ENCODE assay signal across 9 cellular contexts in the genomic region with DNA sequence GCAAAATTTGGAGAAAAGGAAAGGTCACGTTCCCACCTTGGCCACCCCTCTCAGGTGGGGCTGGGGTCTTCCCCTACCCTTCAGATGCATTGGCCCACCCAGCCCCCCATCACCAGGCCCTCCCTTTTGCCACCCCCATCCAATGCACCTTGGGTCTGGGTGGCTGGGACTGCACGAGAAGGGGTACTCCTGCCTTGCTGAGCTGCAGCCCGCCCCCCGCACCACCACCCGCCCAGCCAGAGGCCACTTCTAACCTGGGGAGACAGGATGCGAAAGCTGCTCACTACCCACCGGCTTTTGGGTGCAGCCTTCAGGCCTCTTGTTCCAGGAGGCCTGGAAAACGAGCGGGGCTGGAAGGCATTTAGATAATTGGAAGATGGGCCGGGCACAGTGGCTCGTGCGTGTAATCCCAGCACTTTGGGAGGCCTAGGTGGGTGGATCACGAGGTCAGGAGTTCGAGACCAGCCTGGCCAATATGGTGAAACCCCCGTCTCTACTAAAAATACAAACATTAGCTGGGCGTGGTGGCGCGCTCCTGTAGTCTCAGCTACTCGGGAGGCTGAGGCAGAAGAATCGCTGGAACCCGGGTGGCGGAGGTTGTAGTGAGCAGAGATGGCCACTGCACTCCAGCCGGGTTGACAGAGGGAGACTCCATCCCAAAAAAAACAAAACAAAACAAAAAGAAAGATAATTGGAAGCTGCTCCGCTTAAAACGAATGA. TPM values are rescaled to one million over a fixed set of nuclear protein-coding genes. Genes with fewer than 3 reads are reported as not detected.
DNase-seq lines count a peak whose midpoint lies in the region; ATAC-seq and TF ChIP-seq lines count a peak whose summit lies in the region.
"Had no signal": no experiment of that assay in that cellular context is flagged by ENCODE, and none has a peak within 500 bp of the region (broad histone marks: within the 10 kb centered on the region; RNA-seq: fewer than 3 reads in every experiment).

No MANE protein-coding gene starts in this region.

- DNase-seq in Caco-2 (no peak), RWPE2 (ENCODE audit: low spot score) (no peak), fibroblast of lung (ENCODE audit: low read depth in 2 of 2) (no peak), retinal pigment epithelial cell (ENCODE audit: low read depth) (no peak), NCI-H1694 (lab: John Stamatoyannopoulos, UW) (no peak), head of caudate nucleus (no peak)

- no peak overlapping the region for H2AFZ ChIP-seq in fibroblast of lung (ENCODE audit: low read length)

- no peaks in the 10 kb centered on the region for H3K9me3 Mint-ChIP-seq in Caco-2 (ENCODE audit: unreplicated experiment)

- H3K4me3 ChIP-seq in Caco-2 (ENCODE audit: low read depth, low read length) (no peak overlapping the region), RWPE2 (ENCODE audit: severe bottlenecking) (no peak overlapping the region), fibroblast of lung (replicated peaks in 1 of 4; ENCODE audit: control extremely low read depth in 1 of 4, insufficient read depth in 1 of 4, low read depth in 3 of 4, low read length in 4 of 4) (peak overlapping the region in 3 of 4 experiments; percentile 73 to 95 (median 82)), retinal pigment epithelial cell (ENCODE audit: low read length) (peak overlapping the region; percentile 77)

- H3K9ac ChIP-seq in fibroblast of lung (ENCODE audit: insufficient read depth, low read length) = peak overlapping the region; percentile 89

- no peaks in the 10 kb centered on the region for H3K9me3 ChIP-seq in Caco-2
- no peaks in the 10 kb centered on the region for H3K9me3 ChIP-seq in RWPE2 (ENCODE audit: severe bottlenecking)
- no peaks in the 10 kb centered on the region for H3K9me3 ChIP-seq in fibroblast of lung (ENCODE audit: control insufficient read depth, insufficient read depth, low read depth, low read length)
- H3K9me3 ChIP-seq: mucosa of descending colon had no signal

- peaks cover 6% of the 10 kb centered on the region for H3K36me3 ChIP-seq in Caco-2 (ENCODE audit: control insufficient read depth, insufficient read depth, low read length)
- H3K36me3 ChIP-seq in RWPE2 (ENCODE audit: low read depth) = peaks cover 31% of the 10 kb centered on the region
- peaks cover 9% of the 10 kb centered on the region for H3K36me3 ChIP-seq in fibroblast of lung (ENCODE audit: control insufficient read depth, insufficient read depth, low read length)

- peaks cover 6% of the 10 kb centered on the region for H3K36me3 Mint-ChIP-seq in Caco-2 (ENCODE audit: insufficient read depth, unreplicated experiment)

- H3K4me1 Mint-ChIP-seq in Caco-2 (ENCODE audit: low read depth, unreplicated experiment) = peaks cover 16% of the 10 kb centered on the region

- peaks cover 35% of the 10 kb centered on the region for H3K79me2 ChIP-seq in fibroblast of lung (ENCODE audit: control insufficient read depth, insufficient read depth, low read length)

- peak overlapping the region; percentile 84 for H3K4me3 Mint-ChIP-seq in Caco-2 (ENCODE audit: unreplicated experiment)

- POLR2A ChIA-PET in Caco-2 (lab: Charles Lee) = interaction anchor here (1.8 kb wide), 1 partner anchor 27 kb away, joined by 11 read pairs; a partner anchor contains a TSS

- intact Hi-C loops in Caco-2 (cut with micrococcal nuclease; ENCODE audit: unreplicated experiment) (no loop called here), head of caudate nucleus (cut with DNase I) (no loop called here)

- ATAC-seq in RWPE2 (ENCODE audit: low read depth) (no peak), GM18868 (IDR thresholded peaks at IDR 0.05; ENCODE audit: unreplicated experiment) (no peak), HG02678 (IDR thresholded peaks at IDR 0.05; ENCODE audit: unreplicated experiment) (no peak)

- CTCF ChIA-PET in Caco-2 (lab: Charles Lee) = interaction anchor here (0.7 kb wide), 1 partner anchor 13 kb away, joined by 3 read pairs; no protein-coding TSS in a partner anchor

- no peak overlapping the region for H3K27ac Mint-ChIP-seq in Caco-2 (ENCODE audit: unreplicated experiment)

- TF ChIP-seq CTCF in Caco-2 (IDR thresholded peaks at IDR 0.05; ENCODE audit: insufficient read depth in 1 of 2, low read depth in 1 of 2, low read length in 1 of 2, severe bottlenecking in 1 of 2, unreplicated experiment in 1 of 2) (no peak), RWPE2 (IDR thresholded peaks at IDR 0.05; ENCODE audit: poor library complexity, severe bottlenecking) (no peak), fibroblast of lung (conservative IDR thresholded peaks at IDR 0.05 in 1 of 2, IDR thresholded peaks at IDR 0.05 in 1 of 2; ENCODE audit: low read depth in 1 of 2, low read length in 2 of 2) (no peak), retinal pigment epithelial cell (conservative IDR thresholded peaks at IDR 0.05; ENCODE audit: low read depth, low read length) (no peak)

- no peaks in the 10 kb centered on the region for H3K27me3 ChIP-seq in Caco-2 (replicated peaks; ENCODE audit: control insufficient read depth, insufficient read depth, low read length)
- H3K27me3 ChIP-seq in RWPE2 (ENCODE audit: insufficient read depth, poor library complexity, severe bottlenecking) = no peaks in the 10 kb centered on the region
- H3K27me3 ChIP-seq in fibroblast of lung (ENCODE audit: control insufficient read depth, insufficient read depth, low read length) = no peaks in the 10 kb centered on the region

- H3K27ac ChIP-seq in RWPE2 (ENCODE audit: poor library complexity, severe bottlenecking) = peak overlapping the region; percentile 74
- H3K27ac ChIP-seq in fibroblast of lung (ENCODE audit: insufficient read depth, low read length) = peak overlapping the region; percentile 97

- peak overlapping the region; percentile 83 for H3K4me2 ChIP-seq in fibroblast of lung (ENCODE audit: extremely low read depth, insufficient read depth, low read length)

- H3K4me1 ChIP-seq in Caco-2 = peaks cover 28% of the 10 kb centered on the region
- peaks cover 11% of the 10 kb centered on the region for H3K4me1 ChIP-seq in RWPE2 (ENCODE audit: insufficient read depth, poor library complexity, severe bottlenecking)
- peaks cover 16% of the 10 kb centered on the region for H3K4me1 ChIP-seq in fibroblast of lung (ENCODE audit: control insufficient read depth, extremely low read depth, insufficient read depth, low read length)

- no peaks in the 10 kb centered on the region for H4K20me1 ChIP-seq in fibroblast of lung (ENCODE audit: control insufficient read depth, extremely low read depth, insufficient read depth, low read length)

- no TSS peak for BruUV-seq in Caco-2 (replicated peaks; lab: Mats Ljungman, UMichigan)

- H3K27me3 Mint-ChIP-seq in Caco-2 (ENCODE audit: insufficient read depth, unreplicated experiment) = no peaks in the 10 kb centered on the region

RNA-seq across cellular contexts. Expression of a gene that starts 1.2 kb away (rescaled TPM):
- total RNA-seq in Caco-2 (2022) (59.0 and 66.7 TPM in 2 replicates), fibroblast of lung (49.3 and 62.1 TPM in 2 replicates)
- polyA plus RNA-seq in fibroblast of lung = 38.2 and 86.1 TPM in 2 replicates
- 51.8 and 121 TPM in 2 replicates for polyA plus RNA-seq in fibroblast of lung (2012)
- polyA minus RNA-seq in fibroblast of lung (ENCODE audit: low replicate concordance) = 88.0 and 238 TPM in 2 replicates

RNA-seq across cellular contexts. Expression of a gene that starts 8.3 kb away (rescaled TPM):
- total RNA-seq in Caco-2 (2022) (72.7 and 84.3 TPM in 2 replicates), fibroblast of lung (106 TPM in 2 replicates)
- 32.6 and 52.7 TPM in 2 replicates for polyA plus RNA-seq in fibroblast of lung
- 71.6 and 118 TPM in 2 replicates for polyA plus RNA-seq in fibroblast of lung (2012)
- 78.5 and 104 TPM in 2 replicates for polyA minus RNA-seq in fibroblast of lung (ENCODE audit: low replicate concordance)

RNA-seq across cellular contexts. Expression of a gene that starts 13.6 kb away (rescaled TPM):
- total RNA-seq in Caco-2 (2022) = not detected in 2 replicates
- total RNA-seq in fibroblast of lung = under 0.01 and 0.17 TPM in 2 replicates
- 0.06 and 0.07 TPM in 2 replicates for polyA plus RNA-seq in fibroblast of lung
- polyA plus RNA-seq in fibroblast of lung (2012) = 0.09 and 0.10 TPM in 2 replicates
- polyA minus RNA-seq in fibroblast of lung (ENCODE audit: low replicate concordance) = not detected in 2 replicates

RNA-seq across cellular contexts. Expression of a gene that starts 25.5 kb away (rescaled TPM):
- 14.9 and 17.3 TPM in 2 replicates for total RNA-seq in Caco-2 (2022)
- total RNA-seq in fibroblast of lung = 10.0 and 17.8 TPM in 2 replicates
- 11.8 and 12.2 TPM in 2 replicates for polyA plus RNA-seq in fibroblast of lung
- polyA plus RNA-seq in fibroblast of lung (2012) = 18.1 and 21.4 TPM in 2 replicates
- polyA minus RNA-seq in fibroblast of lung (ENCODE audit: low replicate concordance) = 64.9 and 68.7 TPM in 2 replicates

RNA-seq across cellular contexts. Expression of a gene that starts 27.3 kb away (rescaled TPM):
- total RNA-seq in Caco-2 (2022) = 54.7 and 56.1 TPM in 2 replicates
- 17.2 and 23.5 TPM in 2 replicates for total RNA-seq in fibroblast of lung
- polyA plus RNA-seq in fibroblast of lung = 17.0 and 44.3 TPM in 2 replicates
- polyA plus RNA-seq in fibroblast of lung (2012) = 28.8 and 87.6 TPM in 2 replicates
- 33.0 and 127 TPM in 2 replicates for polyA minus RNA-seq in fibroblast of lung (ENCODE audit: low replicate concordance)

Comparison
In these comparisons a context has a peak if more than half of its experiments do, and no peak if none do; other contexts are left out.
1. H3K4me3 ChIP-seq: peak in fibroblast of lung (3 of 4) and retinal pigment epithelial cell (single experiment); none in Caco-2 (single experiment) and RWPE2 (single experiment).